1 cellular context compared by ENCODE assay signal in the genomic region with DNA sequence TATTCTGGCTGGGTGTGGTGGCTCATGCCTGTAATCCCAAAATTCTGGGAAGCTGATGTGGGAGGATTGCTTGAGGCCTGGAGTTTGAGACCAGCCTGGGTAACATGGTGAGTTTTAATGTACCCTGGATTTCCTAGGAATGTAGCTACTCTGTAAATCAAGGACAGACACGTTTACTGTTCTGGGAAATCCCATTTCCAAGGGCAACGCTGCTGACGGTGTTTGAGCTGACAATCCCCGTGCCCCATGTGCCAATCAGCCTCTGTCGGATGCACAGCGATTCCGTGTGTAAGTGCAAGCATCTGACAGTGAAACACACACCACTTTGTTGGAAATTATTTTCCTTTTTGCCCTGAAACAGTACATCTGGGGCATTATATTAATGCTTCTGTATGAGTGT.
TF ChIP-seq lines count a peak whose summit lies in the region.

No MANE protein-coding gene starts in this region.

TF ChIP-seq in SK-N-SH treated with all-trans-retinoic acid at 6 μM for 48 hours, 23 proteins besides CTCF, POLR2A, EP300 and RAD21 (continued from another document):
- TF ChIP-seq, protein P1, sequence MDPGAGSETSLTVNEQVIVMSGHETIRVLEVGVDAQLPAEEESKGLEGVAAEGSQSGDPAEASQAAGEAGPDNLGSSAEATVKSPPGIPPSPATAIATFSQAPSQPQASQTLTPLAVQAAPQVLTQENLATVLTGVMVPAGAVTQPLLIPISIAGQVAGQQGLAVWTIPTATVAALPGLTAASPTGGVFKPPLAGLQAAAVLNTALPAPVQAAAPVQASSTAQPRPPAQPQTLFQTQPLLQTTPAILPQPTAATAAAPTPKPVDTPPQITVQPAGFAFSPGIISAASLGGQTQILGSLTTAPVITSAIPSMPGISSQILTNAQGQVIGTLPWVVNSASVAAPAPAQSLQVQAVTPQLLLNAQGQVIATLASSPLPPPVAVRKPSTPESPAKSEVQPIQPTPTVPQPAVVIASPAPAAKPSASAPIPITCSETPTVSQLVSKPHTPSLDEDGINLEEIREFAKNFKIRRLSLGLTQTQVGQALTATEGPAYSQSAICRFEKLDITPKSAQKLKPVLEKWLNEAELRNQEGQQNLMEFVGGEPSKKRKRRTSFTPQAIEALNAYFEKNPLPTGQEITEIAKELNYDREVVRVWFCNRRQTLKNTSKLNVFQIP (CRISPR knock-in tag; IDR thresholded peaks at IDR 0.05; ENCODE audit: borderline replicate concordance, low read depth), result no peak
- TF ChIP-seq OSR1 (CRISPR knock-in tag; IDR thresholded peaks at IDR 0.05) (no peak), ZNF8 (CRISPR knock-in tag; IDR thresholded peaks at IDR 0.05) (no peak), ZFP3 (CRISPR knock-in tag; IDR thresholded peaks at IDR 0.05) (no peak), TCF4 (CRISPR knock-in tag; IDR thresholded peaks at IDR 0.05; ENCODE audit: borderline replicate concordance) (no peak), ZC3H10 (CRISPR knock-in tag; IDR thresholded peaks at IDR 0.05) (no peak), ARNTL (CRISPR knock-in tag; IDR thresholded peaks at IDR 0.05; ENCODE audit: borderline replicate concordance, low read depth) (no peak), ZNF70 (CRISPR knock-in tag; IDR thresholded peaks at IDR 0.05) (no peak)
- TF ChIP-seq, protein P2, sequence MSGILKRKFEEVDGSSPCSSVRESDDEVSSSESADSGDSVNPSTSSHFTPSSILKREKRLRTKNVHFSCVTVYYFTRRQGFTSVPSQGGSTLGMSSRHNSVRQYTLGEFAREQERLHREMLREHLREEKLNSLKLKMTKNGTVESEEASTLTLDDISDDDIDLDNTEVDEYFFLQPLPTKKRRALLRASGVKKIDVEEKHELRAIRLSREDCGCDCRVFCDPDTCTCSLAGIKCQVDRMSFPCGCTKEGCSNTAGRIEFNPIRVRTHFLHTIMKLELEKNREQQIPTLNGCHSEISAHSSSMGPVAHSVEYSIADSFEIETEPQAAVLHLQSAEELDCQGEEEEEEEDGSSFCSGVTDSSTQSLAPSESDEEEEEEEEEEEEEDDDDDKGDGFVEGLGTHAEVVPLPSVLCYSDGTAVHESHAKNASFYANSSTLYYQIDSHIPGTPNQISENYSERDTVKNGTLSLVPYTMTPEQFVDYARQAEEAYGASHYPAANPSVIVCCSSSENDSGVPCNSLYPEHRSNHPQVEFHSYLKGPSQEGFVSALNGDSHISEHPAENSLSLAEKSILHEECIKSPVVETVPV (CRISPR knock-in tag; IDR thresholded peaks at IDR 0.05), result no peak
- TF ChIP-seq, protein P3, sequence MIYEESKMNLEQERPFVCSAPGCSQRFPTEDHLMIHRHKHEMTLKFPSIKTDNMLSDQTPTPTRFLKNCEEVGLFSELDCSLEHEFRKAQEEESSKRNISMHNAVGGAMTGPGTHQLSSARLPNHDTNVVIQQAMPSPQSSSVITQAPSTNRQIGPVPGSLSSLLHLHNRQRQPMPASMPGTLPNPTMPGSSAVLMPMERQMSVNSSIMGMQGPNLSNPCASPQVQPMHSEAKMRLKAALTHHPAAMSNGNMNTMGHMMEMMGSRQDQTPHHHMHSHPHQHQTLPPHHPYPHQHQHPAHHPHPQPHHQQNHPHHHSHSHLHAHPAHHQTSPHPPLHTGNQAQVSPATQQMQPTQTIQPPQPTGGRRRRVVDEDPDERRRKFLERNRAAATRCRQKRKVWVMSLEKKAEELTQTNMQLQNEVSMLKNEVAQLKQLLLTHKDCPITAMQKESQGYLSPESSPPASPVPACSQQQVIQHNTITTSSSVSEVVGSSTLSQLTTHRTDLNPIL (CRISPR knock-in tag; IDR thresholded peaks at IDR 0.05; ENCODE audit: low read depth), result no peak
TF ChIP-seq in SK-N-SH treated with all-trans-retinoic acid at 6 μM for 48 hours: peak in this region for 0.
